22 cellular contexts compared by ENCODE assay signal in the genomic region with DNA sequence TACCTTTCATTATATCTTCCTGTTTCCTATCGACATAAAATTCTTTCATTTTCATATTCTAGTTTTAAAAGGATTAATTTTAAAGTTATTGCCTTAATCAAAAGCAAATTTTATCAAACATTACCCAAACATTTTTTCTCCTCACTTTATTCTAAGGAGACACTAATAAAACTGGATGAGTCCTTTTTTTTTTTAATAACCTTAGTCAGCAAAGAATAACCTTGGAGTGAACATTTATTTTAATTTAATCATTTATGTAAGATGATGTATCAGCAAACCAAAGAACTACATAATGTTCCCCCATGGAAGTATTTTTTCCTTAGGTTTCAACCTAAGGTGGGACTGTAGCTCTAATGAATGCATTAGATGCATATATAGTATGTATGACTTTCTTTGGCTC.
DNase-seq lines count a peak whose midpoint lies in the region; ATAC-seq, FAIRE-seq and TF ChIP-seq lines count a peak whose summit lies in the region.
"Had no signal": no experiment of that assay in that cellular context is flagged by ENCODE, and none has a peak within 500 bp of the region (broad histone marks: within the 10 kb centered on the region; RNA-seq: fewer than 3 reads in every experiment).

No MANE protein-coding gene starts in this region.

- H3K36me3 ChIP-seq in HepG2 (replicated peaks in 1 of 2; ENCODE audit: control insufficient read depth in 1 of 2, insufficient read depth in 2 of 2, low read length in 2 of 2) (peaks cover 14 to 61% of the 10 kb centered on the region in 2 experiments), right lobe of liver (peaks cover 0 to 75% (median 19%) of the 10 kb centered on the region in 4 donors)

- H3K4me1 Mint-ChIP-seq in activated T-helper 17 cell treated with anti-CD3 and anti-CD28 coated beads, Interleukin-2, amount 50 U/mL, for 72 hours = peaks cover 17% of the 10 kb centered on the region
- H3K4me1 Mint-ChIP-seq in central memory CD8-positive, alpha-beta T cell = peaks cover 43% of the 10 kb centered on the region
- no peaks in the 10 kb centered on the region for H3K4me1 Mint-ChIP-seq in stimulated activated memory B cell treated with anti-CD40 and anti-IgM and Interleukin-4, amounts not matched to agents 10 μg/mL and 1 μg/mL and 100 μg/mL, for 72 hours

- H3K27me3 ChIP-seq in HepG2 (ENCODE audit: control insufficient read depth in 1 of 2, insufficient read depth in 2 of 2, low read length in 2 of 2) (no peaks in the 10 kb centered on the region), right lobe of liver (no peaks in the 10 kb centered on the region)

- no peak overlapping the region for H3K4me3 Mint-ChIP-seq in activated T-helper 17 cell treated with anti-CD3 and anti-CD28 coated beads, Interleukin-2, amount 50 U/mL, for 72 hours
- H3K4me3 Mint-ChIP-seq in central memory CD8-positive, alpha-beta T cell = no peak overlapping the region
- no peak overlapping the region for H3K4me3 Mint-ChIP-seq in stimulated activated memory B cell treated with anti-CD40 and anti-IgM and Interleukin-4, amounts not matched to agents 10 μg/mL and 1 μg/mL and 100 μg/mL, for 72 hours
- H3K4me3 Mint-ChIP-seq: CD4-positive, alpha-beta memory T cell had no signal

- TF ChIP-seq RAD21 in HepG2 (CRISPR knock-in tag; IDR thresholded peaks at IDR 0.05) = no peak

- no peak overlapping the region for H2AFZ ChIP-seq in HepG2 (ENCODE audit: low read length)
- H2AFZ ChIP-seq: GM23248 had no signal

- intact Hi-C loops in HepG2 (cut with micrococcal nuclease; ENCODE audit: unreplicated experiment) (no loop called here), right lobe of liver (cut with DNase I) (no loop called here)

- in situ Hi-C loops in HepG2 (cut with HindIII; ENCODE audit: extremely low pct_ligation_motif_present, low pct_unique_long_range_greater_than_20kb) = no loop called here

- H3K4me3 ChIP-seq in HepG2 (replicated peaks in 1 of 3; ENCODE audit: insufficient read depth in 1 of 3, low read depth in 2 of 3, low read length in 3 of 3) (no peak overlapping the region), right lobe of liver (no peak overlapping the region)
- H3K4me3 ChIP-seq: GM23248 had no signal

- no peaks in the 10 kb centered on the region for H3K27me3 Mint-ChIP-seq in activated T-helper 17 cell treated with anti-CD3 and anti-CD28 coated beads, Interleukin-2, amount 50 U/mL, for 72 hours
- no peaks in the 10 kb centered on the region for H3K27me3 Mint-ChIP-seq in central memory CD8-positive, alpha-beta T cell
- no peaks in the 10 kb centered on the region for H3K27me3 Mint-ChIP-seq in stimulated activated memory B cell treated with anti-CD40 and anti-IgM and Interleukin-4, amounts not matched to agents 10 μg/mL and 1 μg/mL and 100 μg/mL, for 72 hours
- H3K27me3 Mint-ChIP-seq: CD4-positive, alpha-beta memory T cell had no signal

- no peak for ATAC-seq in HepG2
- no peak for ATAC-seq in right lobe of liver
- ATAC-seq in activated T-helper 17 cell treated with anti-CD3 and anti-CD28 coated beads, Interleukin-2, amount 50 U/mL, for 72 hours (replicated peaks) = no peak
- no peak for ATAC-seq in central memory CD8-positive, alpha-beta T cell (replicated peaks; ENCODE audit: extremely low read depth, poor library complexity, severe bottlenecking)
- ATAC-seq in stimulated activated memory B cell treated with anti-CD40 and anti-IgM and Interleukin-4, amounts not matched to agents 10 μg/mL and 1 μg/mL and 100 μg/mL, for 72 hours = no peak
- ATAC-seq in HG03520 (IDR thresholded peaks at IDR 0.05; ENCODE audit: unreplicated experiment) = no peak

- peaks cover 95% of the 10 kb centered on the region for H3K36me3 Mint-ChIP-seq in activated T-helper 17 cell treated with anti-CD3 and anti-CD28 coated beads, Interleukin-2, amount 50 U/mL, for 72 hours (ENCODE audit: low read depth)
- peaks cover 63% of the 10 kb centered on the region for H3K36me3 Mint-ChIP-seq in central memory CD8-positive, alpha-beta T cell (ENCODE audit: insufficient read depth)
- H3K36me3 Mint-ChIP-seq in stimulated activated memory B cell treated with anti-CD40 and anti-IgM and Interleukin-4, amounts not matched to agents 10 μg/mL and 1 μg/mL and 100 μg/mL, for 72 hours = peaks cover 51% of the 10 kb centered on the region

- no peak overlapping the region for H3K9ac ChIP-seq in HepG2 (ENCODE audit: insufficient read depth, low read depth, low read length)
- H3K9ac ChIP-seq: GM23248 had no signal

- TF ChIP-seq CTCF in HepG2 (CRISPR knock-in tag; IDR thresholded peaks at IDR 0.05) (no peak), right lobe of liver (IDR thresholded peaks at IDR 0.05) (no peak)

- no peaks in the 10 kb centered on the region for H3K79me2 ChIP-seq in HepG2 (ENCODE audit: insufficient read depth, low read length)

- no peak for FAIRE-seq in HepG2 (lab: Jason Lieb, UNC)
- FAIRE-seq: GM12892, GM19239, H1 had no signal

- H3K9me3 ChIP-seq in HepG2 (ENCODE audit: low read length) (no peaks in the 10 kb centered on the region), right lobe of liver (no peaks in the 10 kb centered on the region)

- H3K4me1 ChIP-seq in HepG2 (ENCODE audit: insufficient read depth, low read length) (no peaks in the 10 kb centered on the region), right lobe of liver (no peaks in the 10 kb centered on the region)

- H3K27ac Mint-ChIP-seq in activated T-helper 17 cell treated with anti-CD3 and anti-CD28 coated beads, Interleukin-2, amount 50 U/mL, for 72 hours = peak overlapping the region; percentile 59
- peak overlapping the region; percentile 85 for H3K27ac Mint-ChIP-seq in central memory CD8-positive, alpha-beta T cell (ENCODE audit: low read depth)
- H3K27ac Mint-ChIP-seq in stimulated activated memory B cell treated with anti-CD40 and anti-IgM and Interleukin-4, amounts not matched to agents 10 μg/mL and 1 μg/mL and 100 μg/mL, for 72 hours = peak overlapping the region; percentile 23

- POLR2A ChIA-PET in HepG2 (lab: Yijun Ruan, JAX) = no interaction called here

- WGBS in HepG2 (ENCODE audit: low lambda C conversion rate) = 100% methylated on average over 1 of the region's 1 CpG
- 92% methylated on average over 1 of the region's 1 CpG for WGBS in right lobe of liver (ENCODE audit: insufficient coverage, low coverage, low lambda C conversion rate, missing lambda C conversion rate)

- CTCF ChIA-PET in HepG2 (lab: Yijun Ruan, JAX; ENCODE audit: low intra/inter-chr PET ratio, low total read pairs) = no interaction called here

- no TSS peak for BruUV-seq in HepG2 (replicated peaks; lab: Mats Ljungman, UMichigan)

- no peak overlapping the region for H3K4me2 ChIP-seq in HepG2 (ENCODE audit: low read depth, low read length)

- no peaks in the 10 kb centered on the region for H4K20me1 ChIP-seq in HepG2 (ENCODE audit: insufficient read depth, low read length)

- DNase-seq in HepG2 (ENCODE audit: low spot score) = no peak
- DNase-seq in right lobe of liver = no peak
- no peak for DNase-seq in central memory CD8-positive, alpha-beta T cell (ENCODE audit: low spot score in 2 of 2)
- DNase-seq in putamen (ENCODE audit: low spot score) = no peak
- DNase-seq in NCI-H226 = no peak
- DNase-seq: 8988T; C1 segment of cervical spinal cord; Calu3; CD4-positive, alpha-beta memory T cell; COR-L47; DMS53; DMS79 treated with DMSO at 0.1 percent for 48 hours; GF-D8; GM23248; H7; HCEC 1CT had no signal

- H3K27ac ChIP-seq in HepG2 (ENCODE audit: extremely low read length, insufficient read depth, low read length) (no peak overlapping the region), right lobe of liver (no peak overlapping the region)
- H3K27ac ChIP-seq: GM23248 had no signal

- no peak for TF ChIP-seq POLR2A in HepG2 (IDR thresholded peaks at IDR 0.05; ENCODE audit: insufficient read depth in 1 of 2, low read depth in 2 of 2, low read length in 2 of 2)
- no peak for TF ChIP-seq POLR2A in right lobe of liver (IDR thresholded peaks at IDR 0.05)

- no peak for TF ChIP-seq EP300 in HepG2 (IDR thresholded peaks at IDR 0.05; ENCODE audit: low read depth in 2 of 2, low read length in 2 of 2)
- TF ChIP-seq EP300 in HepG2 (CRISPR knock-in tag; IDR thresholded peaks at IDR 0.05; ENCODE audit: borderline replicate concordance) = no peak

- H3K9me3 Mint-ChIP-seq in activated T-helper 17 cell treated with anti-CD3 and anti-CD28 coated beads, Interleukin-2, amount 50 U/mL, for 72 hours = no peaks in the 10 kb centered on the region
- no peaks in the 10 kb centered on the region for H3K9me3 Mint-ChIP-seq in central memory CD8-positive, alpha-beta T cell
- no peaks in the 10 kb centered on the region for H3K9me3 Mint-ChIP-seq in stimulated activated memory B cell treated with anti-CD40 and anti-IgM and Interleukin-4, amounts not matched to agents 10 μg/mL and 1 μg/mL and 100 μg/mL, for 72 hours
- H3K9me3 Mint-ChIP-seq: CD4-positive, alpha-beta memory T cell had no signal

TF ChIP-seq in HepG2, 621 proteins besides CTCF, POLR2A, EP300 and RAD21 (continues in another document):
- TF ChIP-seq, protein P1, sequence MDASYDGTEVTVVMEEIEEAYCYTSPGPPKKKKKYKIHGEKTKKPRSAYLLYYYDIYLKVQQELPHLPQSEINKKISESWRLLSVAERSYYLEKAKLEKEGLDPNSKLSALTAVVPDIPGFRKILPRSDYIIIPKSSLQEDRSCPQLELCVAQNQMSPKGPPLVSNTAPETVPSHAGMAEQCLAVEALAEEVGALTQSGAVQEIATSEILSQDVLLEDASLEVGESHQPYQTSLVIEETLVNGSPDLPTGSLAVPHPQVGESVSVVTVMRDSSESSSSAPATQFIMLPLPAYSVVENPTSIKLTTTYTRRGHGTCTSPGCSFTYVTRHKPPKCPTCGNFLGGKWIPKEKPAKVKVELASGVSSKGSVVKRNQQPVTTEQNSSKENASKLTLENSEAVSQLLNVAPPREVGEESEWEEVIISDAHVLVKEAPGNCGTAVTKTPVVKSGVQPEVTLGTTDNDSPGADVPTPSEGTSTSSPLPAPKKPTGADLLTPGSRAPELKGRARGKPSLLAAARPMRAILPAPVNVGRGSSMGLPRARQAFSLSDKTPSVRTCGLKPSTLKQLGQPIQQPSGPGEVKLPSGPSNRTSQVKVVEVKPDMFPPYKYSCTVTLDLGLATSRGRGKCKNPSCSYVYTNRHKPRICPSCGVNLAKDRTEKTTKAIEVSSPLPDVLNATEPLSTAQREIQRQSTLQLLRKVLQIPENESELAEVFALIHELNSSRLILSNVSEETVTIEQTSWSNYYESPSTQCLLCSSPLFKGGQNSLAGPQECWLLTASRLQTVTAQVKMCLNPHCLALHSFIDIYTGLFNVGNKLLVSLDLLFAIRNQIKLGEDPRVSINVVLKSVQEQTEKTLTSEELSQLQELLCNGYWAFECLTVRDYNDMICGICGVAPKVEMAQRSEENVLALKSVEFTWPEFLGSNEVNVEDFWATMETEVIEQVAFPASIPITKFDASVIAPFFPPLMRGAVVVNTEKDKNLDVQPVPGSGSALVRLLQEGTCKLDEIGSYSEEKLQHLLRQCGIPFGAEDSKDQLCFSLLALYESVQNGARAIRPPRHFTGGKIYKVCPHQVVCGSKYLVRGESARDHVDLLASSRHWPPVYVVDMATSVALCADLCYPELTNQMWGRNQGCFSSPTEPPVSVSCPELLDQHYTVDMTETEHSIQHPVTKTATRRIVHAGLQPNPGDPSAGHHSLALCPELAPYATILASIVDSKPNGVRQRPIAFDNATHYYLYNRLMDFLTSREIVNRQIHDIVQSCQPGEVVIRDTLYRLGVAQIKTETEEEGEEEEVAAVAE (CRISPR knock-in tag; IDR thresholded peaks at IDR 0.05; ENCODE audit: borderline replicate concordance) = no peak
- TF ChIP-seq MAFF (IDR thresholded peaks at IDR 0.05; ENCODE audit: low read depth, low read length) (peak; percentile 57; the same call in 1 of the 2 replicates), ZNF7 (CRISPR knock-in tag; IDR thresholded peaks at IDR 0.05) (no peak)

Comparison
In these comparisons a context has a peak if more than half of its experiments do, and no peak if none do; other contexts are left out.
1. H3K27ac Mint-ChIP-seq: peak in every context shown above with its lines; median percentile 85 in central memory CD8-positive, alpha-beta T cell; 59 in activated T-helper 17 cell treated with anti-CD3 and anti-CD28 coated beads, Interleukin-2, amount 50 U/mL, for 72 hours; 23 in stimulated activated memory B cell treated with anti-CD40 and anti-IgM and Interleukin-4, amounts not matched to agents 10 μg/mL and 1 μg/mL and 100 μg/mL, for 72 hours.